ENCODE assay signal across 1 cellular context in genomic region chr5:172852490-172853354, GRCh38.
A peak's percentile ranks its signal among the peaks of the same experiment; 100 is the strongest.
TF ChIP-seq lines count a peak whose summit lies in the region.

No MANE protein-coding gene starts in this region.

TF ChIP-seq in HepG2, 621 proteins besides CTCF, POLR2A, EP300 and RAD21 (continued from another document and continues in another):
- TF ChIP-seq NFAT5 (CRISPR knock-in tag; IDR thresholded peaks at IDR 0.05) = no peak
- TF ChIP-seq FOXO1 (CRISPR knock-in tag; IDR thresholded peaks at IDR 0.05) = peak; percentile 87
- TF ChIP-seq ZNF207 (IDR thresholded peaks at IDR 0.05; ENCODE audit: borderline replicate concordance) = no peak
- no peak for TF ChIP-seq MTF2 (CRISPR knock-in tag; IDR thresholded peaks at IDR 0.05; ENCODE audit: borderline replicate concordance)
- TF ChIP-seq ZNF646 (CRISPR knock-in tag; IDR thresholded peaks at IDR 0.05) = peak; percentile 72; the same call in 1 of the 2 replicates
- TF ChIP-seq KLF6 (CRISPR knock-in tag; IDR thresholded peaks at IDR 0.05) = peak; percentile 82; the same call in 1 of the 2 replicates
- no peak for TF ChIP-seq ADNP (CRISPR knock-in tag; IDR thresholded peaks at IDR 0.05)
- TF ChIP-seq CBX2 (IDR thresholded peaks at IDR 0.05; ENCODE audit: low read depth, low read length) = no peak
- TF ChIP-seq CBX2 (CRISPR knock-in tag; IDR thresholded peaks at IDR 0.05; ENCODE audit: low read depth) = no peak
- TF ChIP-seq PLRG1 (conservative IDR thresholded peaks at IDR 0.05) = no peak
- no peak for TF ChIP-seq POGK (CRISPR knock-in tag; conservative IDR thresholded peaks at IDR 0.05)
- TF ChIP-seq ZNF574 (CRISPR knock-in tag; IDR thresholded peaks at IDR 0.05) = peak; percentile 85
- TF ChIP-seq ZMYM2 (CRISPR knock-in tag; IDR thresholded peaks at IDR 0.05) = peak; percentile 83
- TF ChIP-seq ZSCAN21 (CRISPR knock-in tag; IDR thresholded peaks at IDR 0.05; ENCODE audit: borderline replicate concordance) = peak; percentile 92
- 0 out of 2 replicates have a peak, but pooled peaks have one; percentile 7 for TF ChIP-seq MXD1 (CRISPR knock-in tag; IDR thresholded peaks at IDR 0.05)
- no peak for TF ChIP-seq ZBTB14 (CRISPR knock-in tag; IDR thresholded peaks at IDR 0.05)
- TF ChIP-seq ZNF652 (CRISPR knock-in tag; IDR thresholded peaks at IDR 0.05; ENCODE audit: borderline replicate concordance, low read depth) = no peak
- TF ChIP-seq SMAD3 (CRISPR knock-in tag; IDR thresholded peaks at IDR 0.05) = peak; percentile 74
- no peak; the same call in 1 of the 2 replicates for TF ChIP-seq SMYD3 (CRISPR knock-in tag; IDR thresholded peaks at IDR 0.05)
- TF ChIP-seq ZNF274 (CRISPR knock-in tag; IDR thresholded peaks at IDR 0.05) = peak; percentile 82; the same call in 1 of the 2 replicates
- no peak for TF ChIP-seq IRX3 (CRISPR knock-in tag; IDR thresholded peaks at IDR 0.05; ENCODE audit: borderline replicate concordance, low read depth)
- TF ChIP-seq ZBTB20 (CRISPR knock-in tag; IDR thresholded peaks at IDR 0.05; ENCODE audit: borderline replicate concordance, low read depth) = peak; percentile 96; the same call in 1 of the 2 replicates
- TF ChIP-seq MAFK (conservative IDR thresholded peaks at IDR 0.05 in 1 of 2, IDR thresholded peaks at IDR 0.05 in 1 of 2; ENCODE audit: low read length in 2 of 2) = peak in 1 of 2 experiments; percentile 13; a peak in 1 of 4 replicates
- TF ChIP-seq ELK4 (CRISPR knock-in tag; IDR thresholded peaks at IDR 0.05; ENCODE audit: borderline replicate concordance) = no peak
- peak; percentile 81; the same call in 1 of the 2 replicates for TF ChIP-seq ZZZ3 (CRISPR knock-in tag; IDR thresholded peaks at IDR 0.05; ENCODE audit: borderline replicate concordance)
- TF ChIP-seq CENPX (CRISPR knock-in tag; IDR thresholded peaks at IDR 0.05) = no peak
- TF ChIP-seq ZBTB46 (CRISPR knock-in tag; IDR thresholded peaks at IDR 0.05; ENCODE audit: borderline replicate concordance) = no peak
- TF ChIP-seq KDM5B (CRISPR knock-in tag; IDR thresholded peaks at IDR 0.05; ENCODE audit: borderline replicate concordance) = peak; percentile 77
- no peak for TF ChIP-seq TBP (CRISPR knock-in tag; IDR thresholded peaks at IDR 0.05)
- TF ChIP-seq RFXANK (CRISPR knock-in tag; IDR thresholded peaks at IDR 0.05) = peak; percentile 39; the same call in 1 of the 2 replicates
- TF ChIP-seq SIN3B (IDR thresholded peaks at IDR 0.05; ENCODE audit: low read length) = no peak
- peak; percentile 91 for TF ChIP-seq FOSL2 (CRISPR knock-in tag; IDR thresholded peaks at IDR 0.05)
- TF ChIP-seq BRF2 (CRISPR knock-in tag; IDR thresholded peaks at IDR 0.05) = peak; percentile 15; the same call in 1 of the 2 replicates
